ENCODE assay signal across 8 cellular contexts in genomic region chr20:62141397-62142251, GRCh38. TPM values are rescaled to one million over a fixed set of nuclear protein-coding genes. Genes with fewer than 3 reads are reported as not detected.
DNase-seq lines count a peak whose midpoint lies in the region; FAIRE-seq and TF ChIP-seq lines count a peak whose summit lies in the region.

No MANE protein-coding gene starts in this region.

- DNase-seq in AG10803 (ENCODE audit: low read depth) = peak; percentile 58
- DNase-seq in SK-N-SH = peak; percentile 59
- DNase-seq in endothelial cell of umbilical vein (ENCODE audit: low read depth, low spot score) = peak; percentile 37
- no peak for DNase-seq in neural crest cell (ENCODE audit: low read depth, low spot score)
- no peak for DNase-seq in head of caudate nucleus
- no peak for DNase-seq in mesenteric fat pad (ENCODE audit: low spot score)
- no peak for DNase-seq in SW 1271 (lab: John Stamatoyannopoulos, UW)

- H2AFZ ChIP-seq in SK-N-SH (ENCODE audit: low read depth) (no peak overlapping the region), endothelial cell of umbilical vein (ENCODE audit: low read depth, low read length) (no peak overlapping the region)

- no peak for TF ChIP-seq EP300 in SK-N-SH (IDR thresholded peaks at IDR 0.05; ENCODE audit: borderline replicate concordance in 1 of 2, low read depth in 1 of 2, low read length in 1 of 2)

- H3K27me3 Mint-ChIP-seq in neural crest cell (ENCODE audit: low read depth) = peaks cover 5% of the 10 kb centered on the region

- peak; percentile 38 for TF ChIP-seq RAD21 in SK-N-SH (IDR thresholded peaks at IDR 0.05; ENCODE audit: low read length)

- POLR2A ChIA-PET in SK-N-SH (lab: Yijun Ruan, JAX) (interaction anchor here (0.6 to 2.4 kb wide), 3 partner anchors 20 to 120 kb away, joined by 3 to 8 read pairs (median 3); partner anchors contain the start of gene TAF4), endothelial cell of umbilical vein (lab: Charles Lee) (no interaction called here)

- H3K4me1 Mint-ChIP-seq in neural crest cell = peaks cover 37% of the 10 kb centered on the region

- H3K9ac ChIP-seq in SK-N-SH (peak overlapping the region; percentile 91), endothelial cell of umbilical vein (replicated peaks; ENCODE audit: extremely low read depth, insufficient read depth, low read length) (peak overlapping the region; percentile 92)

- no peak for TF ChIP-seq POLR2A in endothelial cell of umbilical vein (IDR thresholded peaks at IDR 0.05; ENCODE audit: low read depth, low read length)

- H3K4me3 ChIP-seq in AG10803 (ENCODE audit: low read length) = peak overlapping the region; percentile 65
- peak overlapping the region; percentile 88 to 92 for H3K4me3 ChIP-seq in SK-N-SH (ENCODE audit: low read depth in 2 of 2, low read length in 1 of 2)
- H3K4me3 ChIP-seq in endothelial cell of umbilical vein (replicated peaks in 1 of 3; ENCODE audit: insufficient read depth in 1 of 3, low read depth in 1 of 3, low read length in 3 of 3) = peak overlapping the region; percentile 59 to 80 (median 69)

- TSS peak; percentile 26 for BruUV-seq in endothelial cell of umbilical vein (replicated peaks; lab: Mats Ljungman, UMichigan)

- TF ChIP-seq CTCF in AG10803 (conservative IDR thresholded peaks at IDR 0.05; ENCODE audit: low read length) (peak; percentile 49), GM12874 (IDR thresholded peaks at IDR 0.05; ENCODE audit: insufficient read depth, low read depth, low read length) (peak; percentile 17; the same call in 1 of the 2 replicates), SK-N-SH (IDR thresholded peaks at IDR 0.05) (peak; percentile 58), endothelial cell of umbilical vein (IDR thresholded peaks at IDR 0.05; ENCODE audit: extremely low read depth in 1 of 2, insufficient read depth in 1 of 2, low read depth in 1 of 2, low read length in 2 of 2) (peak; percentile 27 to 41), neural crest cell (conservative IDR thresholded peaks at IDR 0.05) (peak; percentile 46)

- H3K9me3 ChIP-seq in SK-N-SH (no peaks in the 10 kb centered on the region), endothelial cell of umbilical vein (replicated peaks; ENCODE audit: control insufficient read depth, insufficient read depth, low read length) (no peaks in the 10 kb centered on the region)

- H3K27ac ChIP-seq in SK-N-SH (ENCODE audit: low read depth in 2 of 2, low read length in 1 of 2) = peak overlapping the region; percentile 34 to 96; a peak in 3 of 4 replicates
- H3K27ac ChIP-seq in endothelial cell of umbilical vein (ENCODE audit: insufficient read depth, low read depth, low read length) = peak overlapping the region; percentile 88

- CTCF ChIA-PET in SK-N-SH (lab: Yijun Ruan, JAX) = interaction anchor here (0.8 to 11.1 kb wide), 10 partner anchors 9 to 137 kb away, joined by 3 to 130 read pairs (median 4); no protein-coding TSS in a partner anchor
- CTCF ChIA-PET in endothelial cell of umbilical vein (lab: Charles Lee) = interaction anchor here (0.5 to 1.9 kb wide), 6 partner anchors 12 to 131 kb away, joined by 3 to 11 read pairs (median 4); partner anchors contain the start of gene LSM14B

- H3K27me3 ChIP-seq in SK-N-SH (ENCODE audit: insufficient read depth) (no peaks in the 10 kb centered on the region), endothelial cell of umbilical vein (ENCODE audit: control insufficient read depth in 2 of 2, insufficient read depth in 2 of 2, low read length in 2 of 2) (no peaks in the 10 kb centered on the region)

- peaks cover 37 to 38% of the 10 kb centered on the region in 2 experiments for H3K36me3 ChIP-seq in SK-N-SH (replicated peaks in 1 of 2; ENCODE audit: control insufficient read depth in 1 of 2, insufficient read depth in 2 of 2, low read length in 1 of 2)
- H3K36me3 ChIP-seq in endothelial cell of umbilical vein (ENCODE audit: control insufficient read depth in 2 of 2, extremely low read depth in 1 of 2, insufficient read depth in 2 of 2, low read length in 2 of 2) = peaks cover 29 to 35% of the 10 kb centered on the region in 2 experiments

- H4K20me1 ChIP-seq in SK-N-SH (ENCODE audit: insufficient read depth) = peaks cover 81% of the 10 kb centered on the region
- peaks cover 10% of the 10 kb centered on the region for H4K20me1 ChIP-seq in endothelial cell of umbilical vein (replicated peaks; ENCODE audit: control insufficient read depth, extremely low read depth, insufficient read depth, low read length)

- 16% methylated on average over 10 of the region's 14 CpGs for WGBS in SK-N-SH (ENCODE audit: low lambda C conversion rate)

- H3K4me3 Mint-ChIP-seq in neural crest cell = peak overlapping the region; percentile 98

- H3F3A ChIP-seq in SK-N-SH (replicated peaks; ENCODE audit: insufficient read depth) = peaks cover 14% of the 10 kb centered on the region

- peaks cover 24% of the 10 kb centered on the region for H3K36me3 Mint-ChIP-seq in neural crest cell (ENCODE audit: low read depth)

- peak; percentile 82 for FAIRE-seq in endothelial cell of umbilical vein (lab: Jason Lieb, UNC)

- H3K4me1 ChIP-seq in SK-N-SH (ENCODE audit: control insufficient read depth in 1 of 2, insufficient read depth in 2 of 2, low read depth in 1 of 2, low read length in 1 of 2) = peaks cover 5 to 27% of the 10 kb centered on the region in 2 experiments; a peak in 3 of 4 replicates
- peaks cover 8% of the 10 kb centered on the region for H3K4me1 ChIP-seq in endothelial cell of umbilical vein (ENCODE audit: control insufficient read depth, extremely low read depth, insufficient read depth, low read length)

- H3K9me3 Mint-ChIP-seq in neural crest cell = no peaks in the 10 kb centered on the region

- intact Hi-C loops in endothelial cell of umbilical vein (cut with micrococcal nuclease) (loop anchor here (1.0 to 2.0 kb wide), 2 partner anchors 19 to 130 kb away; partner anchors contain the start of gene LSM14B), head of caudate nucleus (cut with DNase I) (loop anchor here (2.0 to 10.0 kb wide), 3 partner anchors 19 to 93 kb away; partner anchors contain the start of genes LSM14B, OSBPL2 and TAF4)

- no peaks in the 10 kb centered on the region for H3K9me1 ChIP-seq in endothelial cell of umbilical vein (replicated peaks; ENCODE audit: control insufficient read depth, extremely low read depth, insufficient read depth, low read length)

- H3K79me2 ChIP-seq in SK-N-SH (ENCODE audit: insufficient read depth) (peaks cover 76% of the 10 kb centered on the region), endothelial cell of umbilical vein (ENCODE audit: control insufficient read depth, insufficient read depth, low read length) (peaks cover 70% of the 10 kb centered on the region)

- peak overlapping the region; percentile 94 for H3K27ac Mint-ChIP-seq in neural crest cell (ENCODE audit: unreplicated experiment)

- H3K4me2 ChIP-seq in SK-N-SH = peak overlapping the region; percentile 99
- peak overlapping the region; percentile 55 for H3K4me2 ChIP-seq in endothelial cell of umbilical vein (ENCODE audit: insufficient read depth, low read length)

- dilution Hi-C loops in endothelial cell of umbilical vein (cut with MboI; ENCODE audit: extremely low pct_ligation_motif_present, low sequenced_read_pairs) = no loop called here

- H3K9me2 ChIP-seq in SK-N-SH = no peaks in the 10 kb centered on the region

RNA-seq across cellular contexts. Expression of gene PSMA7, which starts 1.6 kb away (rescaled TPM):
- polyA plus RNA-seq in SK-N-SH (2012; rRNA removed) (687 and 801 TPM in 2 replicates), endothelial cell of umbilical vein (783 and 826 TPM in 2 replicates)
- 613 and 674 TPM in 2 replicates for polyA plus RNA-seq in SK-N-SH (2012; cell fraction: cytosol; rRNA removed)
- polyA plus RNA-seq in SK-N-SH (2012; cell fraction: nucleus; rRNA removed) = 549 and 666 TPM in 2 replicates
- total RNA-seq in endothelial cell of umbilical vein (389 and 393 TPM in 2 replicates), neural crest cell (318 and 322 TPM in 2 replicates), mesenteric fat pad (258 TPM)
- polyA plus RNA-seq in endothelial cell of umbilical vein (2011; cell fraction: cytosol; rRNA removed) = 661 and 723 TPM in 2 replicates
- polyA plus RNA-seq in endothelial cell of umbilical vein (2011; cell fraction: nucleus; rRNA removed) = 410 and 499 TPM in 2 replicates
- polyA plus RNA-seq in endothelial cell of umbilical vein (2012) = 438 and 526 TPM in 2 replicates
- 230 and 251 TPM in 2 replicates for polyA minus RNA-seq in endothelial cell of umbilical vein
- 190 TPM for polyA minus RNA-seq in endothelial cell of umbilical vein (2011; cell fraction: cytosol; rRNA and poly(A)+ RNA removed)
- polyA minus RNA-seq in endothelial cell of umbilical vein (2011; cell fraction: nucleus; rRNA and poly(A)+ RNA removed) = 48.9 and 53.7 TPM in 2 replicates

RNA-seq across cellular contexts. Expression of gene SS18L1, which starts 1.9 kb away (rescaled TPM):
- 10.7 and 13.1 TPM in 2 replicates for polyA plus RNA-seq in SK-N-SH (2012; rRNA removed)
- 6.1 and 7.6 TPM in 2 replicates for polyA plus RNA-seq in SK-N-SH (2012; cell fraction: cytosol; rRNA removed)
- polyA plus RNA-seq in SK-N-SH (2012; cell fraction: nucleus; rRNA removed) = 38.4 and 51.9 TPM in 2 replicates
- 21.7 and 22.1 TPM in 2 replicates for total RNA-seq in endothelial cell of umbilical vein
- polyA plus RNA-seq in endothelial cell of umbilical vein = 15.4 and 21.0 TPM in 2 replicates
- polyA plus RNA-seq in endothelial cell of umbilical vein (2011; cell fraction: cytosol; rRNA removed) = 4.9 and 8.4 TPM in 2 replicates
- 40.5 and 40.6 TPM in 2 replicates for polyA plus RNA-seq in endothelial cell of umbilical vein (2011; cell fraction: nucleus; rRNA removed)
- 8.9 and 11.2 TPM in 2 replicates for polyA plus RNA-seq in endothelial cell of umbilical vein (2012)
- 19.2 and 25.9 TPM in 2 replicates for polyA minus RNA-seq in endothelial cell of umbilical vein
- 14.1 TPM for polyA minus RNA-seq in endothelial cell of umbilical vein (2011; cell fraction: cytosol; rRNA and poly(A)+ RNA removed)
- 21.9 and 33.6 TPM in 2 replicates for polyA minus RNA-seq in endothelial cell of umbilical vein (2011; cell fraction: nucleus; rRNA and poly(A)+ RNA removed)
- 29.6 and 30.0 TPM in 2 replicates for total RNA-seq in neural crest cell
- 9.0 TPM for total RNA-seq in mesenteric fat pad

RNA-seq across cellular contexts. Expression of gene LSM14B, which starts 19.3 kb away (rescaled TPM):
- 52.2 and 64.6 TPM in 2 replicates for polyA plus RNA-seq in SK-N-SH (2012; rRNA removed)
- 36.9 and 51.7 TPM in 2 replicates for polyA plus RNA-seq in SK-N-SH (2012; cell fraction: cytosol; rRNA removed)
- polyA plus RNA-seq in SK-N-SH (2012; cell fraction: nucleus; rRNA removed) = 45.2 and 49.2 TPM in 2 replicates
- total RNA-seq in endothelial cell of umbilical vein = 31.1 and 34.0 TPM in 2 replicates
- 32.5 and 37.0 TPM in 2 replicates for polyA plus RNA-seq in endothelial cell of umbilical vein
- 25.5 and 28.8 TPM in 2 replicates for polyA plus RNA-seq in endothelial cell of umbilical vein (2011; cell fraction: cytosol; rRNA removed)
- 29.2 and 29.5 TPM in 2 replicates for polyA plus RNA-seq in endothelial cell of umbilical vein (2011; cell fraction: nucleus; rRNA removed)
- 25.4 and 25.9 TPM in 2 replicates for polyA plus RNA-seq in endothelial cell of umbilical vein (2012)
- 21.0 and 23.0 TPM in 2 replicates for polyA minus RNA-seq in endothelial cell of umbilical vein
- polyA minus RNA-seq in endothelial cell of umbilical vein (2011; cell fraction: cytosol; rRNA and poly(A)+ RNA removed) = 24.1 TPM
- 13.8 and 14.6 TPM in 2 replicates for polyA minus RNA-seq in endothelial cell of umbilical vein (2011; cell fraction: nucleus; rRNA and poly(A)+ RNA removed)
- total RNA-seq in neural crest cell = 97.1 TPM in 2 replicates
- total RNA-seq in mesenteric fat pad = 23.7 TPM

RNA-seq across cellular contexts. Expression of gene MTG2, which starts 41.2 kb away (rescaled TPM):
- polyA plus RNA-seq in SK-N-SH (2012; rRNA removed) = 36.6 and 42.9 TPM in 2 replicates
- polyA plus RNA-seq in SK-N-SH (2012; cell fraction: cytosol; rRNA removed) = 25.8 and 27.8 TPM in 2 replicates
- 66.8 and 75.1 TPM in 2 replicates for polyA plus RNA-seq in SK-N-SH (2012; cell fraction: nucleus; rRNA removed)
- total RNA-seq in endothelial cell of umbilical vein = 22.1 and 31.6 TPM in 2 replicates
- polyA plus RNA-seq in endothelial cell of umbilical vein = 19.9 and 22.2 TPM in 2 replicates
- polyA plus RNA-seq in endothelial cell of umbilical vein (2011; cell fraction: cytosol; rRNA removed) = 17.0 and 17.8 TPM in 2 replicates
- polyA plus RNA-seq in endothelial cell of umbilical vein (2011; cell fraction: nucleus; rRNA removed) = 32.3 and 33.8 TPM in 2 replicates
- polyA plus RNA-seq in endothelial cell of umbilical vein (2012) = 14.4 and 17.4 TPM in 2 replicates
- 11.5 and 11.9 TPM in 2 replicates for polyA minus RNA-seq in endothelial cell of umbilical vein
- 20.9 TPM for polyA minus RNA-seq in endothelial cell of umbilical vein (2011; cell fraction: cytosol; rRNA and poly(A)+ RNA removed)
- 12.4 and 17.0 TPM in 2 replicates for polyA minus RNA-seq in endothelial cell of umbilical vein (2011; cell fraction: nucleus; rRNA and poly(A)+ RNA removed)
- 32.9 and 34.6 TPM in 2 replicates for total RNA-seq in neural crest cell
- total RNA-seq in mesenteric fat pad = 29.9 TPM

Comparison
In these comparisons a context has a peak if more than half of its experiments do, and no peak if none do; other contexts are left out.
1. DNase-seq: peak in AG10803 (single experiment), SK-N-SH (single experiment) and endothelial cell of umbilical vein (single experiment); none in neural crest cell (single experiment), head of caudate nucleus (0 of 42), mesenteric fat pad (single experiment) and SW 1271 (0 of 2).
2. Peak in every context shown above with its lines, with median percentiles within 50 percentile points of each other: H3K4me3 ChIP-seq and CTCF ChIP-seq.